19 cellular contexts compared by ENCODE assay signal in the genomic region with DNA sequence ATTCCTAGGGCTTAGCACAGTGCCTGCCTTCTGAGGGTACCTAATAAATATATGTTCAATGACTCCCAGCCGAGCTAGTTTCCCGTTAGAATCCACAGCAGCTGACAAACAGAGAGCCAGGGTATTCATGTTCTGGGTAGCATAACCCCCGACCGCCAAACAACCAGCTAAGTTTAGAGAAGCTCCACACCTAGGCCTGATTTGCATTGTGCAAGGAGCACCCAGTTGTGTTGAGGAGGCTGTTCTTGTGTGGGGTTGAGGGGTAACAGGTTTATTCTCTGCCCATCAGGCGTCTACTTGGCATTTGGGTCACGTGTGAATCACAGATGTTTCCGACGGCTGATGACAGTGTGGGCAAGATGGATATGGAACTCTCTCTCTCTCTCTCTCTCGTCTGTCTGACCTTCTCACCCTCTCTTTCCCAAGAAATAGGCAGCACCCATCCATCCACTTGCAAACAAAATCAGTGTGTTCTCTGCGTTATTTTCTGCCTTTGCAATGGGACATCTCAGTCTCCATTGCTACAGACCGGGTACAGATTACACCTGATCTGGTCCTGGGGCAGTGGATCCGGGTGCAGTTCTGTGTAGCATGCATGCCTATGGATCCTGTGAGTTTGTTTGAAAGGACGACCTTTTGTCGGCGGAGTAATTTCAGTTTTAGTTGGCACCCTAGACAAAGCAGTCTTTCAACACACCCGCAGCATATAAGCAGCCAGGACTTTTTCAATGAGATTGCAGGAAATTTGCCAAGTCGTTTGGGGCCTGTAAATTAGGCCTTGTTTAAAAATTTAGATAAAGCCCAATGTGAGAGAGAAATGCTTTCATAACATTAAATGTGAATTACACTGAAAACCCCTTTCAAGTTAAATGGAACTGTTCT. TPM values are rescaled to one million over a fixed set of nuclear protein-coding genes. Genes with fewer than 3 reads are reported as not detected.
A peak's percentile ranks its signal among the peaks of the same experiment; 100 is the strongest.
DNase-seq lines count a peak whose midpoint lies in the region; ATAC-seq and TF ChIP-seq lines count a peak whose summit lies in the region.
"Had no signal": no experiment of that assay in that cellular context is flagged by ENCODE, and none has a peak within 500 bp of the region (broad histone marks: within the 10 kb centered on the region; RNA-seq: fewer than 3 reads in every experiment).

No MANE protein-coding gene starts in this region.

- DNase-seq in occipital lobe (lab: John Stamatoyannopoulos, UW) (peak; percentile 11), prostate gland (ENCODE audit: low spot score) (no peak)
- DNase-seq: activated CD4-positive, alpha-beta T cell treated with anti-CD3 and anti-CD28 coated beads, Interleukin-2, amount 50 U/mL, for 48 hours; DMS153; effector memory CD8-positive, alpha-beta T cell; H9; Kasumi-1; NCI-H187; stimulated activated CD4-positive, alpha-beta T cell treated with anti-CD3 and anti-CD28 coated beads, Interleukin-15, amount 100 ng/mL, for 24 hours; T-helper 9 cell had no signal

- H3K4me3 ChIP-seq in HUES6 (ENCODE audit: low read depth, low read length) (no peak overlapping the region), iPS-20b (ENCODE audit: low read length) (no peak overlapping the region), prostate gland (no peak overlapping the region)
- H3K4me3 ChIP-seq: ascending aorta, thoracic aorta had no signal

- WGBS in prostate gland, result 38% methylated on average over 17 of the region's 17 CpGs

- ATAC-seq in HG03439 (IDR thresholded peaks at IDR 0.05; ENCODE audit: unreplicated experiment) (no peak), GM19023 (IDR thresholded peaks at IDR 0.05; ENCODE audit: unreplicated experiment) (no peak), HG03196 (IDR thresholded peaks at IDR 0.05; ENCODE audit: unreplicated experiment) (no peak)
- ATAC-seq: effector memory CD8-positive, alpha-beta T cell; left lobe of liver had no signal

- H3K27me3 ChIP-seq in HUES6 (ENCODE audit: control insufficient read depth, insufficient read depth, low read length) (no peaks in the 10 kb centered on the region), iPS-20b (ENCODE audit: insufficient read depth, low read length) (no peaks in the 10 kb centered on the region), prostate gland (replicated peaks; ENCODE audit: insufficient read depth) (no peaks in the 10 kb centered on the region)
- H3K27me3 ChIP-seq: ascending aorta had no signal

- H3K9me3 ChIP-seq in HUES6 (ENCODE audit: control insufficient read depth, insufficient read depth, low read depth, low read length) (0 out of 2 replicates have a peak, but pooled peaks cover 5% of the 10 kb centered on the region), iPS-20b (ENCODE audit: insufficient read depth, low read depth, low read length) (no peaks in the 10 kb centered on the region), prostate gland (no peaks in the 10 kb centered on the region)
- H3K9me3 ChIP-seq: ascending aorta, thoracic aorta had no signal

- no peaks in the 10 kb centered on the region for H3K36me3 ChIP-seq in HUES6 (ENCODE audit: control insufficient read depth, insufficient read depth, low read length)
- H3K36me3 ChIP-seq in iPS-20b (ENCODE audit: insufficient read depth, low read depth, low read length), result no peaks in the 10 kb centered on the region
- no peaks in the 10 kb centered on the region for H3K36me3 ChIP-seq in prostate gland
- H3K36me3 ChIP-seq: ascending aorta, thoracic aorta had no signal

- peak overlapping the region; percentile 41 for H3K9ac ChIP-seq in HUES6 (ENCODE audit: low read length)
- H3K9ac ChIP-seq in iPS-20b (ENCODE audit: low read depth, low read length), result 0 out of 2 replicates have a peak overlapping the region, but pooled peaks have one; percentile 35

- peaks cover 23% of the 10 kb centered on the region for H3K4me1 ChIP-seq in HUES6 (ENCODE audit: control insufficient read depth, insufficient read depth, low read length)
- peaks cover 18% of the 10 kb centered on the region for H3K4me1 ChIP-seq in iPS-20b (ENCODE audit: insufficient read depth, low read length)
- H3K4me1 ChIP-seq in prostate gland (replicated peaks), result no peaks in the 10 kb centered on the region
- H3K4me1 ChIP-seq: ascending aorta had no signal

- TF ChIP-seq POLR2A in prostate gland (IDR thresholded peaks at IDR 0.05), result no peak

- TF ChIP-seq CTCF in prostate gland (IDR thresholded peaks at IDR 0.05), result no peak

- intact Hi-C loops in prostate gland (cut with DNase I), result no loop called here

- no peak overlapping the region for H3K27ac ChIP-seq in HUES6 (ENCODE audit: low read depth, low read length)
- peak overlapping the region; percentile 73 for H3K27ac ChIP-seq in cingulate gyrus (ENCODE audit: low read depth, low read length)
- no peak overlapping the region for H3K27ac ChIP-seq in iPS-20b (ENCODE audit: low read length)
- peak overlapping the region in 1 of 2 donors; percentile 21 for H3K27ac ChIP-seq in prostate gland
- H3K27ac ChIP-seq: ascending aorta, thoracic aorta had no signal

RNA-seq across cellular contexts. Expression of gene KAZN, which starts 29.4 kb away (rescaled TPM):
- total RNA-seq in occipital lobe (27.5 TPM), prostate gland (10 to 100 TPM in 1 of 2 donors, 1 to 10 TPM in 1; 8.3 to 12.7 TPM)
